Comparison of ENCODE assay signal across 12 cellular contexts in the genomic region with DNA sequence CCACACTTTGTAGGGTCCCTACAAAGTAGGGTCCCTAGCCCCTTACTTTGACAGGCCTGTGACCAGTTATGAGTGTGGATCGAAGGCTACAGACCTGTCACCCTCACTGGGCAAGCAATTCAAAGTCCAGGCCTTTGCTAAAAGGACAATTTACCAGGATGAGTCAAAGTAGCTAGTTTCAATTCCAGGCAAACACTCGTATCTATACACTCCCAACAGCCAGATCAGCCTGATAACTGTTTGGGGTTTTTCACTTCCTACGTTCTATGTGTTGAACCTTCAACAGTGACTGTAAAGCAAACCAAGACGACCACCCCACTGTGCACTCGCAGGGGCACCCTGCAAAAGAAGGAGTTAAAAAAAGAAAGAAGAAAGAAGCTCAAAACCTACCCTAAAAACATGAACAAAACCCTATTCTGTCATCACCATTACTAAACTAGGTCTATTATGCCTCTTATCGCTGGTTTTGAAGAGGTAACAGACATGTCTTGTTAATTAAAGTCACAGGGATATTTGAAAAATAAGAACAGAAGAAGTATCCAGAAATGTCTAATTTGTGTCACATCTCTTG. TPM values are rescaled to one million over a fixed set of nuclear protein-coding genes. Genes with fewer than 3 reads are reported as not detected.
DNase-seq lines count a peak whose midpoint lies in the region; ATAC-seq and TF ChIP-seq lines count a peak whose summit lies in the region.
"Had no signal": no experiment of that assay in that cellular context is flagged by ENCODE, and none has a peak within 500 bp of the region (broad histone marks: within the 10 kb centered on the region; RNA-seq: fewer than 3 reads in every experiment).

No MANE protein-coding gene starts in this region.

- ATAC-seq in activated T-cell treated with anti-CD3 and anti-CD28 coated beads, Interleukin-2, amount 50 U/mL, for 72 hours (replicated peaks in 1 of 2) = peak; percentile 2
- no peak for ATAC-seq in WTC11
- ATAC-seq: Panc1 had no signal

- TF ChIP-seq CTCF in WTC11 (IDR thresholded peaks at IDR 0.05) = no peak
- no peak for TF ChIP-seq CTCF in liver (IDR thresholded peaks at IDR 0.05; ENCODE audit: low read depth, low read length, missing input control)
- TF ChIP-seq CTCF in type B pancreatic cell (conservative IDR thresholded peaks at IDR 0.05) = no peak
- TF ChIP-seq CTCF in H9 (conservative IDR thresholded peaks at IDR 0.05) = no peak

- H2BK20ac ChIP-seq in H9 (ENCODE audit: low read depth, low read length, poor library complexity, severe bottlenecking) = no peak overlapping the region

- H3K23me2 ChIP-seq in H9 (ENCODE audit: insufficient read length, low read depth, low read length, poor library complexity, severe bottlenecking) = peaks cover 27% of the 10 kb centered on the region

- H3K27ac Mint-ChIP-seq in activated T-cell treated with anti-CD3 and anti-CD28 coated beads, Interleukin-2, amount 50 U/mL, for 72 hours = no peak overlapping the region
- no peak overlapping the region for H3K27ac Mint-ChIP-seq in WTC11
- H3K27ac Mint-ChIP-seq in type B pancreatic cell = peak overlapping the region; percentile 21
- no peak overlapping the region for H3K27ac Mint-ChIP-seq in H9

- H3K4me3 ChIP-seq in liver (ENCODE audit: low read depth in 1 of 3, low read length in 3 of 3) = peak overlapping the region in 2 of 3 donors; percentile 12 to 91

- H3T11ph ChIP-seq in H9 (ENCODE audit: low read length) = no peak overlapping the region

- H3K27ac ChIP-seq in liver (ENCODE audit: low read depth in 1 of 2, low read length in 2 of 2) (peak overlapping the region; percentile 63 to 94), H9 (ENCODE audit: insufficient read length, low read depth, low read length) (no peak overlapping the region)

- peak overlapping the region; percentile 57 to 93 for H3K4me3 Mint-ChIP-seq in activated T-cell treated with anti-CD3 and anti-CD28 coated beads, Interleukin-2, amount 50 U/mL, for 72 hours
- peak overlapping the region; percentile 6; the same call in 1 of the 2 replicates for H3K4me3 Mint-ChIP-seq in WTC11
- H3K4me3 Mint-ChIP-seq in type B pancreatic cell = peak overlapping the region; percentile 60
- peak overlapping the region in 1 of 2 experiments; percentile 11; a peak in 2 of 5 replicates for H3K4me3 Mint-ChIP-seq in H9

- no peaks in the 10 kb centered on the region for H3K27me3 ChIP-seq in liver (ENCODE audit: control insufficient read depth in 4 of 4, insufficient read depth in 4 of 4, low read length in 3 of 4)
- H3K27me3 ChIP-seq in H9 (ENCODE audit: insufficient read depth, low read length) = peaks cover 23% of the 10 kb centered on the region; the same call in 1 of the 2 replicates

- H3K14ac ChIP-seq in H9 (ENCODE audit: insufficient read depth, low read length) = no peak overlapping the region

- no peak overlapping the region for H2BK12ac ChIP-seq in H9 (ENCODE audit: insufficient read length, low read depth, low read length)

- no peak overlapping the region for H3K56ac ChIP-seq in H9 (ENCODE audit: insufficient read length, low read depth, low read length)

- H3K4me2 ChIP-seq in H9 (ENCODE audit: insufficient read depth, insufficient read length, low read length) = no peak overlapping the region

- peaks cover 17% of the 10 kb centered on the region for H3K27me3 Mint-ChIP-seq in activated T-cell treated with anti-CD3 and anti-CD28 coated beads, Interleukin-2, amount 50 U/mL, for 72 hours (ENCODE audit: low read depth)
- peaks cover 45% of the 10 kb centered on the region for H3K27me3 Mint-ChIP-seq in WTC11 (ENCODE audit: low read depth)
- H3K27me3 Mint-ChIP-seq in type B pancreatic cell = peaks cover 39% of the 10 kb centered on the region
- peaks cover 52% of the 10 kb centered on the region for H3K27me3 Mint-ChIP-seq in H9 (ENCODE audit: low read depth)

- no peak overlapping the region for H2BK15ac ChIP-seq in H9 (ENCODE audit: low read depth, low read length)

- H3K9me3 Mint-ChIP-seq in activated T-cell treated with anti-CD3 and anti-CD28 coated beads, Interleukin-2, amount 50 U/mL, for 72 hours = no peaks in the 10 kb centered on the region
- no peaks in the 10 kb centered on the region for H3K9me3 Mint-ChIP-seq in WTC11
- H3K9me3 Mint-ChIP-seq in type B pancreatic cell = no peaks in the 10 kb centered on the region
- H3K9me3 Mint-ChIP-seq in H9 = no peaks in the 10 kb centered on the region

- peak overlapping the region in 1 of 2 donors; percentile 80 for H3K9ac ChIP-seq in liver (ENCODE audit: low read depth in 1 of 2, low read length in 2 of 2)
- H3K9ac ChIP-seq in H9 (ENCODE audit: extremely low read depth, insufficient read length, low read length) = no peak overlapping the region

- no peak overlapping the region for H4K8ac ChIP-seq in H9 (replicated peaks; ENCODE audit: insufficient read length, low read depth, low read length)

- peak; percentile 51 to 59 for TF ChIP-seq RAD21 in liver (IDR thresholded peaks at IDR 0.05)

- POLR2A ChIA-PET in WTC11 (lab: Charles Lee) = no interaction called here

- no peak overlapping the region for H3K4ac ChIP-seq in H9 (ENCODE audit: low read depth, low read length)

- no peaks in the 10 kb centered on the region for H3K79me1 ChIP-seq in H9 (ENCODE audit: insufficient read depth, low read depth, low read length, poor library complexity, severe bottlenecking)

- H3K79me2 ChIP-seq in H9 (ENCODE audit: insufficient read depth, low read length) = peaks cover 3% of the 10 kb centered on the region; the same call in 1 of the 2 replicates

- no peak overlapping the region for H2AFZ ChIP-seq in H9 (ENCODE audit: low read length)

- no peak overlapping the region for H3K23ac ChIP-seq in H9 (ENCODE audit: insufficient read length, low read depth, low read length)

- no peak overlapping the region for H2BK5ac ChIP-seq in H9 (ENCODE audit: insufficient read length, low read length)

- CTCF ChIA-PET in WTC11 (lab: Charles Lee) = interaction anchor here (1.5 kb wide), 1 partner anchor 131 kb away, joined by 3 read pairs; a partner anchor contains a TSS

- H3K9me3 ChIP-seq in liver (ENCODE audit: control insufficient read depth in 4 of 4, low read length in 3 of 4) = no peaks in the 10 kb centered on the region
- H3K9me3 ChIP-seq in H9 (ENCODE audit: control insufficient read depth, low read depth, low read length) = no peaks in the 10 kb centered on the region

- peak in 1 of 2 donors; percentile 24 for DNase-seq in activated T-cell treated with anti-CD3 and anti-CD28 coated beads, Interleukin-2, amount 50 U/mL, for 72 hours
- no peak for DNase-seq in activated T-cell treated with anti-CD3 and anti-CD28 coated beads for 4 hours
- no peak for DNase-seq in WTC11 (ENCODE audit: low spot score)
- no peak for DNase-seq in type B pancreatic cell (ENCODE audit: extremely low spot score, unreplicated experiment)
- DNase-seq in H9 = no peak
- DNase-seq in dedifferentiated amniotic fluid mesenchymal stem cell (ENCODE audit: extremely low spot score) = no peak
- DNase-seq in NCI-H2171 (lab: John Stamatoyannopoulos, UW) = no peak
- DNase-seq: Kasumi-1; midbrain; stimulated activated CD4-positive, alpha-beta T cell treated with anti-CD3 and anti-CD28 coated beads, Interleukin-4, amount 100 ng/mL, for 4 hours had no signal

- H4K5ac ChIP-seq in H9 (ENCODE audit: insufficient read length, low read depth, low read length) = no peak overlapping the region

- H4K91ac ChIP-seq in H9 (ENCODE audit: insufficient read length, low read depth, low read length) = no peak overlapping the region

- peaks cover 50% of the 10 kb centered on the region for H3K4me1 Mint-ChIP-seq in activated T-cell treated with anti-CD3 and anti-CD28 coated beads, Interleukin-2, amount 50 U/mL, for 72 hours (ENCODE audit: low read depth)
- H3K4me1 Mint-ChIP-seq in WTC11 (peaks cover 30% of the 10 kb centered on the region), type B pancreatic cell (ENCODE audit: unreplicated experiment) (peaks cover 14% of the 10 kb centered on the region), H9 (peaks cover 20 to 22% of the 10 kb centered on the region in 2 experiments)

- H3K36me3 Mint-ChIP-seq in activated T-cell treated with anti-CD3 and anti-CD28 coated beads, Interleukin-2, amount 50 U/mL, for 72 hours (ENCODE audit: insufficient read depth in 2 of 2) = no peaks in the 10 kb centered on the region
- H3K36me3 Mint-ChIP-seq in WTC11 (no peaks in the 10 kb centered on the region), type B pancreatic cell (no peaks in the 10 kb centered on the region), H9 (ENCODE audit: insufficient read depth in 1 of 3, low read depth in 3 of 3) (no peaks in the 10 kb centered on the region)

- peaks cover 9 to 60% (median 38%) of the 10 kb centered on the region in 4 donors for H3K4me1 ChIP-seq in liver (ENCODE audit: control insufficient read depth in 4 of 4, insufficient read depth in 4 of 4, low read length in 3 of 4)
- H3K4me1 ChIP-seq in H9 (ENCODE audit: insufficient read depth, low read length) = peaks cover 3% of the 10 kb centered on the region

- H3K36me3 ChIP-seq in liver (ENCODE audit: control insufficient read depth in 4 of 4, insufficient read depth in 3 of 4, low read depth in 1 of 4, low read length in 3 of 4) = no peaks in the 10 kb centered on the region

- no peak overlapping the region for H2BK120ac ChIP-seq in H9 (ENCODE audit: low read depth, low read length, poor library complexity, severe bottlenecking)

- H4K20me1 ChIP-seq in H9 (ENCODE audit: control insufficient read depth, insufficient read depth, insufficient read length) = no peaks in the 10 kb centered on the region

- H3K18ac ChIP-seq in H9 (ENCODE audit: insufficient read length, low read depth, low read length) = no peak overlapping the region

- no peak overlapping the region for H2AK5ac ChIP-seq in H9 (ENCODE audit: insufficient read length, low read length)

- 34% methylated on average over 6 of the region's 6 CpGs for WGBS in liver
- WGBS in H9 (ENCODE audit: extremely low coverage, insufficient read length, low lambda C conversion rate) = no CpG with 5 or more reads among the region's 6 CpGs

TF ChIP-seq in liver, 16 proteins besides CTCF, POLR2A, EP300 and RAD21 (continues in another document):
- TF ChIP-seq TAF1 (conservative IDR thresholded peaks at IDR 0.05) (peak; percentile 76), SP1 (IDR thresholded peaks at IDR 0.05) (peak; percentile 81)

RNA-seq across cellular contexts. Expression of a gene that starts 3.2 kb away (rescaled TPM):
- 1 to 10 TPM; 3.3 to 5.2 TPM for total RNA-seq in activated T-cell treated with anti-CD3 and anti-CD28 coated beads, Interleukin-2, amount 50 U/mL, for 72 hours
- total RNA-seq in WTC11 (2021) (5.2 to 8.5 TPM (median 5.8 TPM) in 3 replicates), liver (10 to 100 TPM in 1 of 2 donors, 1 to 10 TPM in 1; 7.4 to 16.8 TPM), type B pancreatic cell (ENCODE audit: low replicate concordance) (4.1 and 4.8 TPM in 2 replicates), H9 (2021) (6.1 TPM in 2 replicates)
- polyA plus RNA-seq in liver = 1 to 10 TPM; 2.6 TPM
